In genomic region chr4:113575391-113575790, GRCh38 we compare ENCODE assay signal across 13 cellular contexts.
DNase-seq lines count a peak whose midpoint lies in the region; ATAC-seq, FAIRE-seq and TF ChIP-seq lines count a peak whose summit lies in the region.
"Had no signal": no experiment of that assay in that cellular context is flagged by ENCODE, and none has a peak within 500 bp of the region (broad histone marks: within the 10 kb centered on the region; RNA-seq: fewer than 3 reads in every experiment).

No MANE protein-coding gene starts in this region.

- peak overlapping the region; percentile 69 to 83 (median 70) for H3K27ac Mint-ChIP-seq in nephron
- no peak overlapping the region for H3K27ac Mint-ChIP-seq in effector memory CD8-positive, alpha-beta T cell
- H3K27ac Mint-ChIP-seq: activated naive CD4-positive, alpha-beta T cell treated with anti-CD3 and anti-CD28 coated beads, Interleukin-2, amount 50 U/mL, for 72 hours had no signal

- no peaks in the 10 kb centered on the region for H4K20me1 ChIP-seq in endothelial cell of umbilical vein (replicated peaks; ENCODE audit: control insufficient read depth, extremely low read depth, insufficient read depth, low read length)

- peaks cover 8% of the 10 kb centered on the region for H3K9me3 Mint-ChIP-seq in nephron
- H3K9me3 Mint-ChIP-seq in effector memory CD8-positive, alpha-beta T cell = no peaks in the 10 kb centered on the region

- no peaks in the 10 kb centered on the region for H3K27me3 Mint-ChIP-seq in nephron (ENCODE audit: low read depth)
- H3K27me3 Mint-ChIP-seq in effector memory CD8-positive, alpha-beta T cell = no peaks in the 10 kb centered on the region
- H3K27me3 Mint-ChIP-seq: CD4-positive, alpha-beta memory T cell had no signal

- H3K4me3 ChIP-seq in endothelial cell of umbilical vein (replicated peaks in 1 of 3; ENCODE audit: insufficient read depth in 1 of 3, low read depth in 1 of 3, low read length in 3 of 3) = no peak overlapping the region
- no peak overlapping the region for H3K4me3 ChIP-seq in dorsolateral prefrontal cortex
- H3K4me3 ChIP-seq: MG63 had no signal

- intact Hi-C loops in endothelial cell of umbilical vein (cut with micrococcal nuclease) (no loop called here), dorsolateral prefrontal cortex (cut with DNase I) (no loop called here)

- no peaks in the 10 kb centered on the region for H3K9me3 ChIP-seq in endothelial cell of umbilical vein (replicated peaks; ENCODE audit: control insufficient read depth, insufficient read depth, low read length)
- H3K9me3 ChIP-seq: MG63 had no signal

- ATAC-seq in effector memory CD8-positive, alpha-beta T cell (replicated peaks) = no peak
- ATAC-seq in activated CD4-positive, CD25-positive, alpha-beta regulatory T cell treated with anti-CD3 and anti-CD28 coated beads, Interleukin-2, amount 50 U/mL, for 24 hours = no peak
- ATAC-seq: activated naive CD4-positive, alpha-beta T cell treated with anti-CD3 and anti-CD28 coated beads, Interleukin-2, amount 50 U/mL, for 72 hours had no signal

- no TSS peak for BruUV-seq in endothelial cell of umbilical vein (replicated peaks; lab: Mats Ljungman, UMichigan)

- peak; percentile 74 for DNase-seq in EH (ENCODE audit: low read depth)
- DNase-seq in NAMALWA (ENCODE audit: low spot score) = peak; percentile 29
- peak; percentile 46 for DNase-seq in endothelial cell of umbilical vein (ENCODE audit: low read depth, low spot score)
- no peak for DNase-seq in dorsolateral prefrontal cortex
- DNase-seq in effector memory CD8-positive, alpha-beta T cell = no peak
- no peak for DNase-seq in stimulated activated CD4-positive, alpha-beta T cell treated with anti-CD3 and anti-CD28 coated beads, Interleukin-1b, Interleukin-23, amount 100 ng/mL, for 48 hours
- DNase-seq: activated CD4-positive, alpha-beta T cell treated with anti-CD3 and anti-CD28 coated beads, Interleukin-2, amount 50 U/mL, for 4 hours; CD4-positive, alpha-beta memory T cell; MG63; NCI-H748 treated with DMSO at 0.1 percent for 48 hours had no signal

- H3K36me3 ChIP-seq in endothelial cell of umbilical vein (ENCODE audit: control insufficient read depth in 2 of 2, extremely low read depth in 1 of 2, insufficient read depth in 2 of 2, low read length in 2 of 2) = no peaks in the 10 kb centered on the region
- H3K36me3 ChIP-seq: MG63 had no signal

- peaks cover 4% of the 10 kb centered on the region for H3K36me3 Mint-ChIP-seq in nephron (ENCODE audit: low read depth)
- no peaks in the 10 kb centered on the region for H3K36me3 Mint-ChIP-seq in effector memory CD8-positive, alpha-beta T cell (ENCODE audit: insufficient read depth)

- H3K9me1 ChIP-seq in endothelial cell of umbilical vein (replicated peaks; ENCODE audit: control insufficient read depth, extremely low read depth, insufficient read depth, low read length) = no peaks in the 10 kb centered on the region

- no peak for FAIRE-seq in endothelial cell of umbilical vein (lab: Jason Lieb, UNC)

- TF ChIP-seq CTCF in endothelial cell of umbilical vein (IDR thresholded peaks at IDR 0.05; ENCODE audit: extremely low read depth in 1 of 2, insufficient read depth in 1 of 2, low read depth in 1 of 2, low read length in 2 of 2) = no peak
- no peak for TF ChIP-seq CTCF in nephron (IDR thresholded peaks at IDR 0.05; ENCODE audit: unreplicated experiment in 3 of 3)
- no peak for TF ChIP-seq CTCF in dorsolateral prefrontal cortex (IDR thresholded peaks at IDR 0.05 in 54 of 56, conservative IDR thresholded peaks at IDR 0.05 in 2 of 56; ENCODE audit: low read depth in 1 of 56, partially characterized antibody in 56 of 56)

- H3K9ac ChIP-seq in endothelial cell of umbilical vein (replicated peaks; ENCODE audit: extremely low read depth, insufficient read depth, low read length) = no peak overlapping the region

- no peaks in the 10 kb centered on the region for H3K27me3 ChIP-seq in endothelial cell of umbilical vein (ENCODE audit: control insufficient read depth in 2 of 2, insufficient read depth in 2 of 2, low read length in 2 of 2)
- no peaks in the 10 kb centered on the region for H3K27me3 ChIP-seq in dorsolateral prefrontal cortex
- H3K27me3 ChIP-seq: MG63 had no signal

- H3K27ac ChIP-seq in endothelial cell of umbilical vein (ENCODE audit: insufficient read depth, low read depth, low read length) = no peak overlapping the region
- H3K27ac ChIP-seq in dorsolateral prefrontal cortex = no peak overlapping the region

- H3K4me2 ChIP-seq in endothelial cell of umbilical vein (ENCODE audit: insufficient read depth, low read length) = no peak overlapping the region

- TF ChIP-seq POLR2A in endothelial cell of umbilical vein (IDR thresholded peaks at IDR 0.05; ENCODE audit: low read depth, low read length) = no peak

- H3K4me3 Mint-ChIP-seq in nephron = no peak overlapping the region
- no peak overlapping the region for H3K4me3 Mint-ChIP-seq in effector memory CD8-positive, alpha-beta T cell

- H3K79me2 ChIP-seq in endothelial cell of umbilical vein (ENCODE audit: control insufficient read depth, insufficient read depth, low read length) = no peaks in the 10 kb centered on the region

- CTCF ChIA-PET in endothelial cell of umbilical vein (lab: Charles Lee) = interaction anchor here (0.8 to 2.8 kb wide), 8 partner anchors 9 to 69 kb away, joined by 3 to 15 read pairs (median 4); no protein-coding TSS in a partner anchor

- POLR2A ChIA-PET in endothelial cell of umbilical vein (lab: Charles Lee) = no interaction called here

- no peak overlapping the region for H2AFZ ChIP-seq in endothelial cell of umbilical vein (ENCODE audit: low read depth, low read length)

- dilution Hi-C loops in endothelial cell of umbilical vein (cut with MboI; ENCODE audit: extremely low pct_ligation_motif_present, low sequenced_read_pairs) = no loop called here

- H3K4me1 Mint-ChIP-seq in nephron = peaks cover 44% of the 10 kb centered on the region
- H3K4me1 Mint-ChIP-seq in effector memory CD8-positive, alpha-beta T cell (ENCODE audit: low read depth in 2 of 2) = peaks cover 29 to 33% of the 10 kb centered on the region in 2 donors

- no peaks in the 10 kb centered on the region for H3K4me1 ChIP-seq in endothelial cell of umbilical vein (ENCODE audit: control insufficient read depth, extremely low read depth, insufficient read depth, low read length)

TF ChIP-seq in endothelial cell of umbilical vein, 7 proteins besides CTCF, POLR2A, EP300 and RAD21:
- no peak for TF ChIP-seq GATA2 (IDR thresholded peaks at IDR 0.05; ENCODE audit: insufficient read depth, insufficient read length, low read depth, low read length)
- TF ChIP-seq FOS (IDR thresholded peaks at IDR 0.05; ENCODE audit: borderline replicate concordance, insufficient read depth, low read length) = no peak
- TF ChIP-seq EZH2 (IDR thresholded peaks at IDR 0.05; ENCODE audit: borderline replicate concordance, low read depth, low read length, severe bottlenecking) = no peak
- TF ChIP-seq POLR2AphosphoS5 (IDR thresholded peaks at IDR 0.05; ENCODE audit: insufficient read depth, low read depth, low read length) = no peak
- TF ChIP-seq MAX (IDR thresholded peaks at IDR 0.05; ENCODE audit: insufficient read depth, insufficient read length) = no peak
- no peak for TF ChIP-seq MYC (IDR thresholded peaks at IDR 0.05; ENCODE audit: low read depth, low read length)
- no peak for TF ChIP-seq JUN (IDR thresholded peaks at IDR 0.05; ENCODE audit: borderline replicate concordance, insufficient read depth, insufficient read length, low read depth)
TF ChIP-seq in endothelial cell of umbilical vein: peak in this region for 0.

Comparison
In these comparisons a context has a peak if more than half of its experiments do, and no peak if none do; other contexts are left out.
1. DNase-seq: peak in EH (single experiment), NAMALWA (single experiment) and endothelial cell of umbilical vein (single experiment); none in dorsolateral prefrontal cortex (0 of 10), effector memory CD8-positive, alpha-beta T cell (0 of 3) and stimulated activated CD4-positive, alpha-beta T cell treated with anti-CD3 and anti-CD28 coated beads, Interleukin-1b, Interleukin-23, amount 100 ng/mL, for 48 hours (single experiment).
2. H3K27ac Mint-ChIP-seq: peak in nephron (3 of 3); none in effector memory CD8-positive, alpha-beta T cell (0 of 2).